Comparison of ENCODE assay signal across 9 cellular contexts in the genomic region with DNA sequence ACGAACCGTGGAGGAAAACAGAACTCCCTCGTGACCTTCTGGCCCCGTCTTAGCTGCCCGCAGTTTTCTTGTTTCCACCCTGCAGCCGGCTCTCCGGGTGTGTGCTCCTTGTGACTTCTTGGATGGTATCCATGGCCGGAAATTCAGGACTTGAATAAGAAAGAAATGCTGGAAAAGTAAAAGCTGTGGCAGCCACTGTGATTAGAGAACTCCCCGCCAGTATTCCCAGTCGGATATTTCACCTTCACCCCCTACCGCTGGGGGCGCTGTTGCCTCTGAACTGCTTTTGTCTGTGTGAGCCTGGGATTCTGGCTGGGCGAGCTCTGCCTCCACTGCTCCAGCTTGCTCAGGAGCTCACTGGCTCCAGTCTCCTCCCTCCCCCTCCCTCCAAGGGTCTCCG. TPM values are rescaled to one million over a fixed set of nuclear protein-coding genes. Genes with fewer than 3 reads are reported as not detected.
DNase-seq lines count a peak whose midpoint lies in the region; ATAC-seq, FAIRE-seq and TF ChIP-seq lines count a peak whose summit lies in the region.
"Had no signal": no experiment of that assay in that cellular context is flagged by ENCODE, and none has a peak within 500 bp of the region (broad histone marks: within the 10 kb centered on the region; RNA-seq: fewer than 3 reads in every experiment).

No MANE protein-coding gene starts in this region.

- CTCF ChIA-PET in A673 (lab: Charles Lee) = interaction anchor here (1.4 kb wide), 1 partner anchor 20 kb away, joined by 5 read pairs; no protein-coding TSS in a partner anchor

- FAIRE-seq in kidney (lab: Jason Lieb, UNC) = no peak

- H3K27ac ChIP-seq in A673 (ENCODE audit: low read depth, low read length, poor library complexity, severe bottlenecking) = no peak overlapping the region
- H3K27ac ChIP-seq in HUES6 (ENCODE audit: low read depth, low read length) = no peak overlapping the region
- peak overlapping the region; percentile 74 to 84 for H3K27ac ChIP-seq in kidney (ENCODE audit: low read depth in 2 of 2, low read length in 2 of 2)
- H3K27ac ChIP-seq in aorta (ENCODE audit: low read depth in 1 of 2, low read length in 2 of 2) = no peak overlapping the region

- H3K27me3 ChIP-seq in A673 (replicated peaks; ENCODE audit: insufficient read depth, low read depth, low read length, poor library complexity) (no peaks in the 10 kb centered on the region), HUES6 (ENCODE audit: control insufficient read depth, insufficient read depth, low read length) (peaks cover 24% of the 10 kb centered on the region), aorta (ENCODE audit: control insufficient read depth in 1 of 2, insufficient read depth in 2 of 2, low read length in 1 of 2) (no peaks in the 10 kb centered on the region)

- peak; percentile 74 for DNase-seq in A673 (ENCODE audit: low spot score)
- DNase-seq in astrocyte of the spinal cord (ENCODE audit: low read depth, low spot score) = peak; percentile 12
- DNase-seq in kidney = peak; percentile 87
- peak; percentile 62 to 93 for DNase-seq in aorta
- no peak for DNase-seq in NK-92 (lab: John Stamatoyannopoulos, UW; ENCODE audit: unreplicated experiment)
- DNase-seq: naive B cell had no signal

- in situ Hi-C loops in astrocyte of the spinal cord (cut with HindIII; ENCODE audit: low sequenced_read_pairs) = no loop called here

- H3K4me3 ChIP-seq in A673 (ENCODE audit: low read depth, low read length, poor library complexity, severe bottlenecking) (no peak overlapping the region), HUES6 (ENCODE audit: low read depth, low read length) (peak overlapping the region; percentile 20; the same call in 1 of the 2 replicates), astrocyte of the spinal cord (ENCODE audit: low read depth, low read length) (no peak overlapping the region), kidney (ENCODE audit: low read length in 2 of 2) (peak overlapping the region; percentile 48 to 50), aorta (ENCODE audit: low read length in 2 of 2) (no peak overlapping the region)

- intact Hi-C loops in A673 (cut with micrococcal nuclease; ENCODE audit: unreplicated experiment) = no loop called here
- intact Hi-C loops in kidney (cut with DNase I) = no loop called here
- intact Hi-C loops in aorta (cut with DNase I) = no loop called here

- H3K36me3 ChIP-seq in A673 (ENCODE audit: insufficient read depth, low read length, poor library complexity, severe bottlenecking) (no peaks in the 10 kb centered on the region), HUES6 (ENCODE audit: control insufficient read depth, insufficient read depth, low read length) (no peaks in the 10 kb centered on the region), kidney (ENCODE audit: control insufficient read depth in 1 of 2, insufficient read depth in 2 of 2, low read length in 2 of 2) (peaks cover 6 to 13% of the 10 kb centered on the region in 2 donors), aorta (ENCODE audit: control insufficient read depth in 1 of 2, insufficient read depth in 2 of 2, low read length in 1 of 2) (peaks cover 0 to 2% of the 10 kb centered on the region in 2 donors)

- ATAC-seq in aorta (ENCODE audit: low FRiP score) (peak; percentile 77), GM21528 (IDR thresholded peaks at IDR 0.05; ENCODE audit: low FRiP score, unreplicated experiment) (no peak), GM19463 (IDR thresholded peaks at IDR 0.05; ENCODE audit: unreplicated experiment) (no peak)

- POLR2A ChIA-PET in A673 (lab: Charles Lee; ENCODE audit: low non-redundant PET) = no interaction called here

- H3K9me3 ChIP-seq in A673 (ENCODE audit: low read depth, low read length, poor library complexity, severe bottlenecking) (no peaks in the 10 kb centered on the region), HUES6 (ENCODE audit: control insufficient read depth, insufficient read depth, low read depth, low read length) (no peaks in the 10 kb centered on the region), kidney (ENCODE audit: control insufficient read depth in 1 of 2, low read length in 2 of 2) (no peaks in the 10 kb centered on the region), aorta (ENCODE audit: control insufficient read depth, low read length) (no peaks in the 10 kb centered on the region)

- TF ChIP-seq CTCF in A673 (conservative IDR thresholded peaks at IDR 0.05; ENCODE audit: low read depth, low read length) = peak; percentile 75
- TF ChIP-seq CTCF in astrocyte of the spinal cord (IDR thresholded peaks at IDR 0.05; ENCODE audit: low read depth, low read length) = peak; percentile 58
- TF ChIP-seq CTCF in kidney (IDR thresholded peaks at IDR 0.05; ENCODE audit: borderline replicate concordance, extremely low read depth, insufficient read depth) = peak; percentile 49

- H3K4me1 ChIP-seq in A673 (ENCODE audit: insufficient read depth, low read length, poor library complexity, severe bottlenecking) = peaks cover 2% of the 10 kb centered on the region
- H3K4me1 ChIP-seq in HUES6 (ENCODE audit: control insufficient read depth, insufficient read depth, low read length) = peaks cover 7% of the 10 kb centered on the region; the same call in 1 of the 2 replicates
- peaks cover 15% of the 10 kb centered on the region in 2 donors for H3K4me1 ChIP-seq in kidney (ENCODE audit: control insufficient read depth in 1 of 2, insufficient read depth in 1 of 2, low read depth in 1 of 2, low read length in 2 of 2)
- H3K4me1 ChIP-seq in aorta (ENCODE audit: control insufficient read depth in 1 of 2, insufficient read depth in 2 of 2, low read length in 2 of 2) = no peaks in the 10 kb centered on the region

- no TSS peak for BruUV-seq in A673 (replicated peaks; lab: Mats Ljungman, UMichigan)

- WGBS in aorta, 2 donors = 9 to 19% methylated on average over 13 to 14 of the region's 14 CpGs

- H3K9ac ChIP-seq in HUES6 (ENCODE audit: low read length) (no peak overlapping the region), kidney (ENCODE audit: low read length in 2 of 2) (peak overlapping the region in 1 of 2 donors; percentile 4)

RNA-seq across cellular contexts. Expression of gene CYP4V2, which starts 41.5 kb away (rescaled TPM):
- 14.3 and 15.3 TPM in 2 replicates for total RNA-seq in A673 (2021)
- total RNA-seq in kidney = 69.8 TPM
- 29.5 TPM for polyA plus RNA-seq in kidney (ENCODE audit: insufficient read depth, low read depth, low replicate concordance)
- 10 to 100 TPM; 26.4 to 43.2 TPM for total RNA-seq in aorta
- polyA plus RNA-seq in aorta = 10 to 100 TPM; 11.8 to 31.1 TPM

RNA-seq across cellular contexts. Expression of gene FAM149A, which starts 45.4 kb away (rescaled TPM):
- total RNA-seq in A673 (2021) (0.90 and 2.4 TPM in 2 replicates), kidney (37.8 TPM), aorta (10 to 100 TPM in 1 of 2 donors, 1 to 10 TPM in 1; 7.9 to 17.8 TPM)
- polyA plus RNA-seq in kidney (ENCODE audit: insufficient read depth, low read depth, low replicate concordance) (32.4 TPM), aorta (10 to 100 TPM; 12.8 to 25.8 TPM)

Comparison
In these comparisons a context has a peak if more than half of its experiments do, and no peak if none do; other contexts are left out.
1. H3K27ac ChIP-seq: peak in kidney (2 of 2); none in A673 (single experiment), HUES6 (single experiment) and aorta (0 of 2).
2. H3K4me3 ChIP-seq: peak in HUES6 (single experiment) and kidney (2 of 2); none in A673 (single experiment), astrocyte of the spinal cord (single experiment) and aorta (0 of 2).
3. Peak in every context shown above with its lines, with median percentiles within 50 percentile points of each other: CTCF ChIP-seq.